8 cellular contexts compared by ENCODE assay signal in genomic region chr22:23772315-23773246, GRCh38. TPM values are rescaled to one million over a fixed set of nuclear protein-coding genes. Genes with fewer than 3 reads are reported as not detected.
DNase-seq lines count a peak whose midpoint lies in the region; ATAC-seq, FAIRE-seq and TF ChIP-seq lines count a peak whose summit lies in the region.

MMP11 (plus strand) TSS chr22:23772849; CDS start chr22:23772871, 22 bp downstream.

- no peaks in the 10 kb centered on the region for H3K36me3 Mint-ChIP-seq in activated T-helper 17 cell treated with anti-CD3 and anti-CD28 coated beads, Interleukin-2, amount 50 U/mL, for 72 hours (ENCODE audit: low read depth)
- H3K36me3 Mint-ChIP-seq in osteocyte (ENCODE audit: unreplicated experiment): no peaks in the 10 kb centered on the region

- no peak within 1 kb of the TSS for H3K27ac Mint-ChIP-seq in activated T-helper 17 cell treated with anti-CD3 and anti-CD28 coated beads, Interleukin-2, amount 50 U/mL, for 72 hours
- H3K27ac Mint-ChIP-seq in osteocyte (ENCODE audit: unreplicated experiment): peak within 1 kb of the TSS; percentile 79

- FAIRE-seq in frontal cortex (lab: Jason Lieb, UNC): no peak

- peak; percentile 85 for DNase-seq in GM13976 (ENCODE audit: low spot score)
- peak; percentile 72 for DNase-seq in NCI-H82 (lab: John Stamatoyannopoulos, UW)
- DNase-seq in frontal cortex (ENCODE audit: low spot score in 2 of 2): peak; percentile 67 to 72
- DNase-seq in osteocyte (ENCODE audit: extremely low spot score, unreplicated experiment): no peak
- DNase-seq in amniotic stem cell (lab: John Stamatoyannopoulos, UW): no peak

- no peaks in the 10 kb centered on the region for H3K4me1 Mint-ChIP-seq in activated T-helper 17 cell treated with anti-CD3 and anti-CD28 coated beads, Interleukin-2, amount 50 U/mL, for 72 hours
- peaks cover 52% of the 10 kb centered on the region for H3K4me1 Mint-ChIP-seq in osteocyte (ENCODE audit: unreplicated experiment)

- H3K9me3 Mint-ChIP-seq in activated T-helper 17 cell treated with anti-CD3 and anti-CD28 coated beads, Interleukin-2, amount 50 U/mL, for 72 hours: no peaks in the 10 kb centered on the region
- H3K9me3 Mint-ChIP-seq in osteocyte (ENCODE audit: unreplicated experiment): no peaks in the 10 kb centered on the region

- TF ChIP-seq CTCF in GM13976 (IDR thresholded peaks at IDR 0.05; ENCODE audit: borderline replicate concordance, control extremely low read depth, extremely low read depth, insufficient read depth, missing control alignments) (no peak), osteocyte (IDR thresholded peaks at IDR 0.05) (no peak)

- ATAC-seq in activated T-helper 17 cell treated with anti-CD3 and anti-CD28 coated beads, Interleukin-2, amount 50 U/mL, for 72 hours (replicated peaks): peak; percentile 60
- ATAC-seq in GM21360 (IDR thresholded peaks at IDR 0.05; ENCODE audit: unreplicated experiment) (no peak), HG02610 (IDR thresholded peaks at IDR 0.05; ENCODE audit: unreplicated experiment) (no peak)

- H3K4me3 Mint-ChIP-seq in activated T-helper 17 cell treated with anti-CD3 and anti-CD28 coated beads, Interleukin-2, amount 50 U/mL, for 72 hours: peak within 1 kb of the TSS; percentile 55
- H3K4me3 Mint-ChIP-seq in osteocyte (ENCODE audit: unreplicated experiment): peak within 1 kb of the TSS; percentile 72

- H3K27me3 Mint-ChIP-seq in activated T-helper 17 cell treated with anti-CD3 and anti-CD28 coated beads, Interleukin-2, amount 50 U/mL, for 72 hours: no peaks in the 10 kb centered on the region
- H3K27me3 Mint-ChIP-seq in osteocyte (ENCODE audit: unreplicated experiment): no peaks in the 10 kb centered on the region

- in situ Hi-C loops in GM13976 (cut with MboI; ENCODE audit: low sequenced_read_pairs, unreplicated experiment): no loop called here

RNA-seq across cellular contexts. Expression of gene MMP11, which starts in this region (rescaled TPM):
- under 1 TPM; 0.45 to 0.50 TPM for total RNA-seq in activated T-helper 17 cell treated with anti-CD3 and anti-CD28 coated beads, Interleukin-2, amount 50 U/mL, for 72 hours
- total RNA-seq in frontal cortex (18.8 TPM), osteocyte (72.5 and 76.5 TPM in 2 replicates)

Comparison
In these comparisons a context has a peak if more than half of its experiments do, and no peak if none do; other contexts are left out.
1. RNA of gene MMP11 (total RNA-seq): 72.5 to 76.5 TPM in osteocyte and 18.8 TPM in frontal cortex (single experiment); 0.45 to 0.50 TPM in activated T-helper 17 cell treated with anti-CD3 and anti-CD28 coated beads, Interleukin-2, amount 50 U/mL, for 72 hours; every median in the first group is over 10 times any median in the second.
2. Peak in ATAC-seq in activated T-helper 17 cell treated with anti-CD3 and anti-CD28 coated beads, Interleukin-2, amount 50 U/mL, for 72 hours; RNA of the gene not detected or under 1 TPM.
3. DNase-seq: peak in GM13976 (single experiment), NCI-H82 (single experiment) and frontal cortex (2 of 2); none in osteocyte (single experiment) and amniotic stem cell (single experiment).